Comparison of ENCODE assay signal across 17 cellular contexts in genomic region chr13:108272333-108272732, GRCh38. TPM values are rescaled to one million over a fixed set of nuclear protein-coding genes. Genes with fewer than 3 reads are reported as not detected.
DNase-seq lines count a peak whose midpoint lies in the region; ATAC-seq, FAIRE-seq and TF ChIP-seq lines count a peak whose summit lies in the region.
"Had no signal": no experiment of that assay in that cellular context is flagged by ENCODE, and none has a peak within 500 bp of the region (broad histone marks: within the 10 kb centered on the region; RNA-seq: fewer than 3 reads in every experiment).

No MANE protein-coding gene starts in this region.

- TF ChIP-seq CTCF in A549 (IDR thresholded peaks at IDR 0.05) (no peak), fibroblast of lung (conservative IDR thresholded peaks at IDR 0.05 in 1 of 2, IDR thresholded peaks at IDR 0.05 in 1 of 2; ENCODE audit: low read depth in 1 of 2, low read length in 2 of 2) (no peak), dorsolateral prefrontal cortex (IDR thresholded peaks at IDR 0.05 in 54 of 56, conservative IDR thresholded peaks at IDR 0.05 in 2 of 56; ENCODE audit: low read depth in 1 of 56, partially characterized antibody in 56 of 56) (no peak), ascending aorta (IDR thresholded peaks at IDR 0.05) (no peak)

- peak overlapping the region in 2 of 3 donors; percentile 5 to 56 for H3K4me3 Mint-ChIP-seq in T-cell

- no peak for FAIRE-seq in A549 (lab: Jason Lieb, UNC)

- intact Hi-C loops in dorsolateral prefrontal cortex (cut with DNase I) (no loop called here), ascending aorta (cut with DNase I) (no loop called here)

- 0 out of 3 replicates have a peak overlapping the region, but pooled peaks have one; percentile 19 for H3K4me2 ChIP-seq in A549
- H3K4me2 ChIP-seq in fibroblast of lung (ENCODE audit: extremely low read depth, insufficient read depth, low read length): no peak overlapping the region

- POLR2A ChIA-PET in A549 (lab: Yijun Ruan, JAX) (no interaction called here), T-cell (lab: Charles Lee) (no interaction called here)

- H3K4me1 ChIP-seq in A549 (peaks cover 4% of the 10 kb centered on the region; the same call in 1 of the 3 replicates), fibroblast of lung (ENCODE audit: control insufficient read depth, extremely low read depth, insufficient read depth, low read length) (peaks cover 2% of the 10 kb centered on the region), ascending aorta (no peaks in the 10 kb centered on the region)

- CTCF ChIA-PET in A549 (lab: Yijun Ruan, JAX): interaction anchor here (0.8 kb wide), 1 partner anchor 624 kb away, joined by 3 read pairs; no protein-coding TSS in a partner anchor
- CTCF ChIA-PET in T-cell (lab: Charles Lee): interaction anchor here in 1 of 2 donors (0.6 to 1.5 kb wide), 2 partner anchors 30 to 35 kb away, joined by 3 read pairs; no protein-coding TSS in a partner anchor

- H3K27me3 Mint-ChIP-seq in T-cell: no peaks in the 10 kb centered on the region
- H3K27me3 Mint-ChIP-seq: effector memory CD8-positive, alpha-beta T cell had no signal

- H3K4me1 Mint-ChIP-seq in T-cell: peaks cover 30 to 48% (median 34%) of the 10 kb centered on the region in 3 donors

- peaks cover 6% of the 10 kb centered on the region for H3K36me3 Mint-ChIP-seq in T-cell

- ATAC-seq in A549: no peak
- ATAC-seq in T-cell (replicated peaks in 1 of 4): no peak
- ATAC-seq: effector memory CD8-positive, alpha-beta T cell; gastroesophageal sphincter; sciatic nerve had no signal

- H3K27me3 ChIP-seq in fibroblast of lung (ENCODE audit: control insufficient read depth, insufficient read depth, low read length): no peaks in the 10 kb centered on the region
- no peaks in the 10 kb centered on the region for H3K27me3 ChIP-seq in dorsolateral prefrontal cortex
- H3K27me3 ChIP-seq in ascending aorta: no peaks in the 10 kb centered on the region
- H3K27me3 ChIP-seq: gastroesophageal sphincter, SJCRH30, transverse colon had no signal

- no peaks in the 10 kb centered on the region for H3K79me2 ChIP-seq in fibroblast of lung (ENCODE audit: control insufficient read depth, insufficient read depth, low read length)

- H2AFZ ChIP-seq in fibroblast of lung (ENCODE audit: low read length): no peak overlapping the region

- H4K20me1 ChIP-seq in fibroblast of lung (ENCODE audit: control insufficient read depth, extremely low read depth, insufficient read depth, low read length): no peaks in the 10 kb centered on the region

- H3K4me3 ChIP-seq in A549 (no peak overlapping the region), fibroblast of lung (replicated peaks in 1 of 4; ENCODE audit: control extremely low read depth in 1 of 4, insufficient read depth in 1 of 4, low read depth in 3 of 4, low read length in 4 of 4) (no peak overlapping the region), dorsolateral prefrontal cortex (no peak overlapping the region), ascending aorta (no peak overlapping the region)
- H3K4me3 ChIP-seq: gastroesophageal sphincter, SJCRH30, transverse colon had no signal

- H3K27ac ChIP-seq in A549 (no peak overlapping the region), fibroblast of lung (ENCODE audit: insufficient read depth, low read length) (no peak overlapping the region), dorsolateral prefrontal cortex (no peak overlapping the region), ascending aorta (no peak overlapping the region)
- H3K27ac ChIP-seq: gastroesophageal sphincter, SJCRH30, transverse colon had no signal

- TF ChIP-seq EP300 in A549 (IDR thresholded peaks at IDR 0.05): no peak

- TF ChIP-seq RAD21 in A549 (conservative IDR thresholded peaks at IDR 0.05 in 1 of 2, IDR thresholded peaks at IDR 0.05 in 1 of 2): no peak

- no peaks in the 10 kb centered on the region for H3K9me3 Mint-ChIP-seq in T-cell
- H3K9me3 Mint-ChIP-seq: effector memory CD8-positive, alpha-beta T cell; immature natural killer cell had no signal

- H3K9ac ChIP-seq in fibroblast of lung (ENCODE audit: insufficient read depth, low read length): no peak overlapping the region

- no peak for TF ChIP-seq POLR2A in A549 (IDR thresholded peaks at IDR 0.05; ENCODE audit: low read length)

- H3K9me3 ChIP-seq in A549 (no peaks in the 10 kb centered on the region), fibroblast of lung (ENCODE audit: control insufficient read depth, insufficient read depth, low read depth, low read length) (no peaks in the 10 kb centered on the region), ascending aorta (no peaks in the 10 kb centered on the region)
- H3K9me3 ChIP-seq: gastroesophageal sphincter, SJCRH30, transverse colon had no signal

- H3K27ac Mint-ChIP-seq in T-cell: peak overlapping the region; percentile 55
- H3K27ac Mint-ChIP-seq: effector memory CD8-positive, alpha-beta T cell had no signal

- no peak for DNase-seq in A549 (ENCODE audit: low read depth in 1 of 2, low spot score in 1 of 2)
- peak; percentile 39 for DNase-seq in GF-D8 (lab: John Stamatoyannopoulos, UW)
- no peak for DNase-seq in T-cell
- peak; percentile 24 to 45 for DNase-seq in fibroblast of lung (ENCODE audit: low read depth in 2 of 2)
- no peak for DNase-seq in stimulated activated CD4-positive, alpha-beta T cell treated with anti-CD3 and anti-CD28 coated beads, Interleukin-15, amount 100 ng/mL, for 24 hours
- no peak for DNase-seq in dorsolateral prefrontal cortex
- no peak for DNase-seq in NCI-H2107 (lab: John Stamatoyannopoulos, UW)
- no peak for DNase-seq in ascending aorta (ENCODE audit: low spot score in 2 of 2)
- DNase-seq: activated naive CD4-positive, alpha-beta T cell treated with Interleukin-2 at 50 U/mL for 16 hours; effector memory CD8-positive, alpha-beta T cell; immature natural killer cell; mesendoderm; NCI-H226; SJCRH30; transverse colon had no signal

- no peaks in the 10 kb centered on the region for H3K36me3 ChIP-seq in fibroblast of lung (ENCODE audit: control insufficient read depth, insufficient read depth, low read length)
- no peaks in the 10 kb centered on the region for H3K36me3 ChIP-seq in ascending aorta
- H3K36me3 ChIP-seq: gastroesophageal sphincter, SJCRH30, transverse colon had no signal

TF ChIP-seq in A549, 52 proteins besides CTCF, POLR2A, EP300 and RAD21:
- no peak for TF ChIP-seq NR3C1 (IDR thresholded peaks at IDR 0.05)
- no peak for TF ChIP-seq HOXB5 (CRISPR knock-in tag; IDR thresholded peaks at IDR 0.05)
- no peak for TF ChIP-seq BCL3 (IDR thresholded peaks at IDR 0.05)
- no peak for TF ChIP-seq TP53 (CRISPR knock-in tag; IDR thresholded peaks at IDR 0.05)
- no peak for TF ChIP-seq CHD2 (IDR thresholded peaks at IDR 0.05; ENCODE audit: low read length, partially characterized antibody)

RNA-seq across cellular contexts. Expression of gene TNFSF13B, which starts 2.8 kb away (rescaled TPM):
- 0.22 and 0.32 TPM in 2 replicates for polyA plus RNA-seq in A549 (2011; rRNA removed)
- polyA plus RNA-seq in A549 (2012; cell fraction: cytosol; rRNA removed): not detected in 2 replicates
- polyA plus RNA-seq in A549 (2012; cell fraction: nucleus; rRNA removed): 0.05 TPM in 1 of 2 replicates, not detected in the other
- 0.05 to 0.13 TPM in 2 of 3 replicates, not detected in the other for polyA plus RNA-seq in A549 (2017; fragmentation: RNase III; extraction: RNeasy Plus Mini Kit Qiagen cat#74134 plus additional on column Dnase treatment)
- polyA minus RNA-seq in A549 (2011; rRNA and poly(A)+ RNA removed): 0.45 TPM in 1 of 2 replicates, not detected in the other
- 10 to 100 TPM in 1 of 5 donors, 1 to 10 TPM in 4; 1.8 to 18.3 (median 4.2) TPM for total RNA-seq in T-cell
- total RNA-seq in fibroblast of lung: 4.8 and 5.4 TPM in 2 replicates
- 1.5 and 1.8 TPM in 2 replicates for polyA plus RNA-seq in fibroblast of lung
- 1.3 and 2.7 TPM in 2 replicates for polyA plus RNA-seq in fibroblast of lung (2012)
- polyA minus RNA-seq in fibroblast of lung (ENCODE audit: low replicate concordance): not detected in 2 replicates
- 10 to 100 TPM in 22 of 120 experiments, 1 to 10 TPM in 98; 2.4 to 19.4 (median 6.7) TPM for total RNA-seq in dorsolateral prefrontal cortex
- 15.0 TPM for total RNA-seq in ascending aorta

RNA-seq across cellular contexts. Expression of gene ABHD13, which starts 54.1 kb away (rescaled TPM):
- polyA plus RNA-seq in A549 (2011; rRNA removed): 6.7 and 9.7 TPM in 2 replicates
- polyA plus RNA-seq in A549 (2012; cell fraction: cytosol; rRNA removed): 1.8 and 2.2 TPM in 2 replicates
- polyA plus RNA-seq in A549 (2012; cell fraction: nucleus; rRNA removed): 0.72 and 1.2 TPM in 2 replicates
- polyA plus RNA-seq in A549 (2017; fragmentation: RNase III; extraction: RNeasy Plus Mini Kit Qiagen cat#74134 plus additional on column Dnase treatment): 4.7 to 5.7 TPM (median 5.7 TPM) in 3 replicates
- polyA minus RNA-seq in A549 (2011; rRNA and poly(A)+ RNA removed): 1.8 and 2.2 TPM in 2 replicates
- 10 to 100 TPM; 12.3 to 15.8 (median 13.8) TPM for total RNA-seq in T-cell
- total RNA-seq in fibroblast of lung: 7.1 and 7.7 TPM in 2 replicates
- polyA plus RNA-seq in fibroblast of lung: 7.2 and 9.7 TPM in 2 replicates
- polyA plus RNA-seq in fibroblast of lung (2012): 4.5 and 5.8 TPM in 2 replicates
- polyA minus RNA-seq in fibroblast of lung (ENCODE audit: low replicate concordance): 0.12 and 0.19 TPM in 2 replicates
- total RNA-seq in dorsolateral prefrontal cortex: 10 to 100 TPM in 102 of 120 experiments, 1 to 10 TPM in 18; 7.4 to 17.4 (median 12.0) TPM
- 4.5 TPM for total RNA-seq in ascending aorta

RNA-seq across cellular contexts. Expression of gene LIG4, which starts 57.0 kb away (rescaled TPM):
- 9.1 and 10.0 TPM in 2 replicates for polyA plus RNA-seq in A549 (2011; rRNA removed)
- 1.3 TPM in 2 replicates for polyA plus RNA-seq in A549 (2012; cell fraction: cytosol; rRNA removed)
- polyA plus RNA-seq in A549 (2012; cell fraction: nucleus; rRNA removed): 0.84 and 1.3 TPM in 2 replicates
- 7.1 to 7.9 TPM (median 7.5 TPM) in 3 replicates for polyA plus RNA-seq in A549 (2017; fragmentation: RNase III; extraction: RNeasy Plus Mini Kit Qiagen cat#74134 plus additional on column Dnase treatment)
- 2.1 and 2.6 TPM in 2 replicates for polyA minus RNA-seq in A549 (2011; rRNA and poly(A)+ RNA removed)
- 1 to 10 TPM; 5.0 to 9.6 (median 8.6) TPM for total RNA-seq in T-cell
- 7.7 and 11.6 TPM in 2 replicates for total RNA-seq in fibroblast of lung
- polyA plus RNA-seq in fibroblast of lung: 7.8 and 9.4 TPM in 2 replicates
- polyA plus RNA-seq in fibroblast of lung (2012): 5.6 and 6.8 TPM in 2 replicates
- polyA minus RNA-seq in fibroblast of lung (ENCODE audit: low replicate concordance): 0.59 and 1.2 TPM in 2 replicates
- total RNA-seq in dorsolateral prefrontal cortex: 10 to 100 TPM; 11.4 to 31.5 (median 20.0) TPM
- 1.8 TPM for total RNA-seq in ascending aorta

Comparison
In these comparisons a context has a peak if more than half of its experiments do, and no peak if none do; other contexts are left out.
1. DNase-seq: peak in GF-D8 (single experiment) and fibroblast of lung (2 of 2); none in A549 (0 of 2), T-cell (0 of 34), stimulated activated CD4-positive, alpha-beta T cell treated with anti-CD3 and anti-CD28 coated beads, Interleukin-15, amount 100 ng/mL, for 24 hours (single experiment), dorsolateral prefrontal cortex (0 of 10), NCI-H2107 (single experiment) and ascending aorta (0 of 2).